36 cellular contexts compared by ENCODE assay signal in the genomic region with DNA sequence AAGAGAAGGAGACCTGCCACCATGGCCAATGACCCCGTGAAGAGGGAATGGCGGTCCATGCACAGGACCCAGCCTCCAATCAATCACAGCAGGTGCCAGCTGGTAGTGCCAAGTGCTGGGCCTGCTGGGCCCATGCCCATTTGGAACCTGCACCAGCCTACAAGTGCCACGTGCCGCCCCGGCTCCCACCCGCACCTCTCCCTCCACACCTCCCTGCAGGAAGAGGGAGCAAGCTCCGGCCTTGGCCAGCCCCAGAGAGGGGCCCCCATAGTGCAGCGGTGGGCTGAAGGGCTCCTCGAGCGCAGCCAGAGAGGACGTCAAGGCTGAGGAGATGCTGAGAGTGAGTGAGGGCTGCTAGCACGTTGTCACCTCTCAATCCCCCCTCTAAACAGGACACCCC.
"Had no signal": no experiment of that assay in that cellular context is flagged by ENCODE, and none has a peak within 500 bp of the region (broad histone marks: within the 10 kb centered on the region; RNA-seq: fewer than 3 reads in every experiment).

No MANE protein-coding gene starts in this region.

- H3K4me3 ChIP-seq: MG63 had no signal

- H3K27me3 ChIP-seq: MG63 had no signal

- DNase-seq: Karpas-422, Kasumi-1, MG63, MM.1S, MV-4-11, NCI-H1048, NCI-H1092, NCI-H1092 treated with DMSO at 0.1 percent for 48 hours, NCI-H1105, NCI-H1105 treated with DMSO at 0.1 percent for 48 hours, NCI-H1417, NCI-H1417 treated with DMSO at 0.1 percent for 48 hours, NCI-H1436, NCI-H1436 treated with DMSO at 0.1 percent for 48 hours, NCI-H146, NCI-H1694, NCI-H1694 treated with DMSO at 0.1 percent for 48 hours, NCI-H187, NCI-H187 treated with DMSO at 0.1 percent for 48 hours, NCI-H1930, NCI-H2029, NCI-H2029 treated with DMSO at 0.1 percent for 48 hours, NCI-H2081, NCI-H2081 treated with DMSO at 0.1 percent for 48 hours, NCI-H2107, NCI-H2171, NCI-H2171 treated with DMSO at 0.1 percent for 48 hours, NCI-H2227 treated with DMSO at 0.1 percent for 48 hours, NCI-H226, NCI-H345, NCI-H446, NCI-H446 treated with DMSO at 0.1 percent for 48 hours, NCI-H510A, NCI-H510A treated with DMSO at 0.1 percent for 48 hours, NCI-H524 had no signal

- H3K27ac ChIP-seq: KMS-11 had no signal

- H3K36me3 ChIP-seq: MG63 had no signal
